8 cellular contexts compared by ENCODE assay signal in the genomic region with DNA sequence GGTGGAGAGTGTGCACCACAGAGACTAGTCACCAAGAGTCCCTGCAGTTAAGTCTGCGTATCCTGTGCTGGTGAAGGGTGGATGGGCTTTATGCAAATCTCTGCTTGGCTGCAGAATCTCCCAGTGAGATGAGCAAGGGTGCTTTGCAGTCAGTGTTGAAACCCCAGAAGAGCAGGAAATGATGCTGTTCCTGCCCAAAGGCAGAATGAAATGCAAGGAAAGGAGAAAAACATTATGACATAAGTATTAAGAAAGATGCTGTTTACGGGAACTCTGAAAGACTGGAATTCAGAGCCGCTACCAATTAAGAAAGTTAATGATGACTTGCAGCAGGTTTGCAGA. TPM values are rescaled to one million over a fixed set of nuclear protein-coding genes. Genes with fewer than 3 reads are reported as not detected.
A peak's percentile ranks its signal among the peaks of the same experiment; 100 is the strongest.
DNase-seq lines count a peak whose midpoint lies in the region; ATAC-seq and TF ChIP-seq lines count a peak whose summit lies in the region.

No MANE protein-coding gene starts in this region.

- H3K36me3 Mint-ChIP-seq in central memory CD8-positive, alpha-beta T cell (ENCODE audit: insufficient read depth), result no peaks in the 10 kb centered on the region

- H3K79me2 ChIP-seq in osteoblast (ENCODE audit: insufficient read depth, low read length), result no peaks in the 10 kb centered on the region

- no peaks in the 10 kb centered on the region for H3K9me3 Mint-ChIP-seq in central memory CD8-positive, alpha-beta T cell

- H3K4me2 ChIP-seq in osteoblast (ENCODE audit: insufficient read depth, low read length), result no peak overlapping the region

- no peaks in the 10 kb centered on the region for H3K4me1 ChIP-seq in osteoblast (ENCODE audit: insufficient read depth, low read length)

- H3K27ac Mint-ChIP-seq in central memory CD8-positive, alpha-beta T cell (ENCODE audit: low read depth), result no peak overlapping the region

- no peak overlapping the region for H3K27ac ChIP-seq in osteoblast (ENCODE audit: low read depth, low read length)

- ATAC-seq in GM19455 (IDR thresholded peaks at IDR 0.05; ENCODE audit: unreplicated experiment) (peak; percentile 73), HG03432 (IDR thresholded peaks at IDR 0.05; ENCODE audit: unreplicated experiment) (peak; percentile 77)
- peak; percentile 49 for ATAC-seq in central memory CD8-positive, alpha-beta T cell (replicated peaks; ENCODE audit: extremely low read depth, poor library complexity, severe bottlenecking)

- H3K9me3 ChIP-seq in osteoblast (ENCODE audit: low read depth, low read length), result no peaks in the 10 kb centered on the region

- no peak overlapping the region for H3K4me3 Mint-ChIP-seq in central memory CD8-positive, alpha-beta T cell

- TF ChIP-seq CTCF in GM06990 (IDR thresholded peaks at IDR 0.05; ENCODE audit: insufficient read depth, low read length, poor library complexity, severe bottlenecking) (no peak), osteoblast (IDR thresholded peaks at IDR 0.05; ENCODE audit: extremely low read depth, low read depth, low read length) (no peak)

- H3K4me3 ChIP-seq in GM06990 (replicated peaks; ENCODE audit: low read depth, low read length) (peak overlapping the region; percentile 24; the same call in 1 of the 2 replicates), osteoblast (ENCODE audit: insufficient read depth, low read length) (no peak overlapping the region)

- no peaks in the 10 kb centered on the region for H4K20me1 ChIP-seq in osteoblast (ENCODE audit: insufficient read depth, low read length)

- H2AFZ ChIP-seq in osteoblast (ENCODE audit: low read length), result no peak overlapping the region

- H3K27me3 ChIP-seq in GM06990 (replicated peaks; ENCODE audit: control insufficient read depth, insufficient read depth, low read length) (no peaks in the 10 kb centered on the region), osteoblast (ENCODE audit: insufficient read depth, low read length) (peaks cover 12% of the 10 kb centered on the region)

- no peaks in the 10 kb centered on the region for H3K36me3 ChIP-seq in GM06990 (ENCODE audit: control insufficient read depth, insufficient read depth, low read length)
- no peaks in the 10 kb centered on the region for H3K36me3 ChIP-seq in osteoblast (ENCODE audit: insufficient read depth, low read length)

- H3K27me3 Mint-ChIP-seq in central memory CD8-positive, alpha-beta T cell, result peaks cover 24% of the 10 kb centered on the region

- no peaks in the 10 kb centered on the region for H3K4me1 Mint-ChIP-seq in central memory CD8-positive, alpha-beta T cell

- intact Hi-C loops in posterior cingulate gyrus (cut with DNase I), result no loop called here

- DNase-seq in GM06990 (ENCODE audit: extremely low read depth, insufficient read length) (peak; percentile 64), occipital lobe (lab: John Stamatoyannopoulos, UW) (no peak), dermis blood vessel endothelial cell (no peak), osteoblast (ENCODE audit: insufficient read length, low spot score, missing footprints) (no peak), posterior cingulate gyrus (no peak)
- DNase-seq in central memory CD8-positive, alpha-beta T cell (ENCODE audit: low spot score in 2 of 2), result no peak

RNA-seq across cellular contexts. Expression of a gene that starts 25.4 kb away (rescaled TPM):
- total RNA-seq in occipital lobe, result 31.4 TPM
- total RNA-seq in dermis blood vessel endothelial cell, result 8.7 and 10.4 TPM in 2 replicates
- 57.5 and 61.0 TPM in 2 replicates for total RNA-seq in osteoblast
